In genomic region chr7:3721422-3721821, GRCh38 we compare ENCODE assay signal across 29 cellular contexts.
"Had no signal": no experiment of that assay in that cellular context is flagged by ENCODE, and none has a peak within 500 bp of the region (broad histone marks: within the 10 kb centered on the region; RNA-seq: fewer than 3 reads in every experiment).

No MANE protein-coding gene starts in this region.

- H3K4me3 ChIP-seq: left ventricle myocardium inferior, lung, neural progenitor cell, skin epidermis, tibial nerve, uterus had no signal

- H3K9me3 ChIP-seq: left ventricle myocardium inferior, neutrophil, tibial nerve, uterus had no signal

- H3K36me3 ChIP-seq: left ventricle myocardium inferior, neural progenitor cell, neutrophil, tibial nerve, uterus had no signal

- DNase-seq: hippocampal formation; kidney glomerular epithelial cell; left colon; left ventricle myocardium inferior; mesendoderm; naive B cell; natural killer cell; nephron progenitor cell; occipital lobe; right cardiac atrium; stimulated activated CD4-positive, alpha-beta T cell treated with anti-CD3 and anti-CD28 coated beads, Interleukin-12 subunit alpha, Interleukin-12 subunit beta, amount 100 ng/mL, for 4 hours; stimulated activated CD4-positive, alpha-beta T cell treated with anti-CD3 and anti-CD28 coated beads, Interleukin-15, amount 100 ng/mL, for 24 hours; stimulated activated CD4-positive, alpha-beta T cell treated with anti-CD3 and anti-CD28 coated beads, Interleukin-2, amount 100 ng/mL, for 24 hours; stimulated activated CD4-positive, alpha-beta T cell treated with anti-CD3 and anti-CD28 coated beads, Interleukin-4, amount 100 ng/mL, for 1 hour; stimulated activated naive CD4-positive, alpha-beta T cell treated with Interleukin-2 at 50 U/mL for 16 hours; stimulated activated naive CD8-positive, alpha-beta T cell treated with anti-CD3 and anti-CD28 coated beads, Interleukin-15, amount 100 ng/mL, for 72 hours; substantia nigra; uterus had no signal

- H3K9me3 Mint-ChIP-seq: mesothelial cell of epicardium; natural killer cell; nephron progenitor cell; neural progenitor cell; stimulated activated effector memory CD8-positive, alpha-beta T cell treated with anti-CD3 and anti-CD28 coated beads, Interleukin-12 subunit alpha, Interleukin-12 subunit beta, amount 100 ng/mL, for 72 hours; stimulated activated naive CD8-positive, alpha-beta T cell treated with anti-CD3 and anti-CD28 coated beads, Interleukin-15, amount 100 ng/mL, for 72 hours; type B pancreatic cell had no signal

- H3K4me1 Mint-ChIP-seq: natural killer cell; stimulated activated effector memory CD8-positive, alpha-beta T cell treated with anti-CD3 and anti-CD28 coated beads, Interleukin-12 subunit alpha, Interleukin-12 subunit beta, amount 100 ng/mL, for 72 hours; stimulated activated naive CD8-positive, alpha-beta T cell treated with anti-CD3 and anti-CD28 coated beads, Interleukin-15, amount 100 ng/mL, for 72 hours had no signal

- H3K27me3 Mint-ChIP-seq: progenitor cell of endocrine pancreas had no signal

- H3K27ac ChIP-seq: left ventricle myocardium inferior, neural progenitor cell, neutrophil, parathyroid adenoma, skin epidermis, uterus had no signal

- ATAC-seq: left colon, right cardiac atrium, sciatic nerve had no signal

- H3K36me3 Mint-ChIP-seq: mesothelial cell of epicardium; naive B cell; natural killer cell; neural progenitor cell; stimulated activated effector memory CD8-positive, alpha-beta T cell treated with anti-CD3 and anti-CD28 coated beads, Interleukin-12 subunit alpha, Interleukin-12 subunit beta, amount 100 ng/mL, for 72 hours had no signal

- H3K27ac Mint-ChIP-seq: mesothelial cell of epicardium; naive B cell; natural killer cell; nephron progenitor cell; stimulated activated effector memory CD8-positive, alpha-beta T cell treated with anti-CD3 and anti-CD28 coated beads, Interleukin-12 subunit alpha, Interleukin-12 subunit beta, amount 100 ng/mL, for 72 hours; type B pancreatic cell had no signal

- H3K9ac ChIP-seq: neural progenitor cell, parathyroid adenoma had no signal

- H3K4me3 Mint-ChIP-seq: mesothelial cell of epicardium; naive B cell; natural killer cell; nephron progenitor cell; neural progenitor cell; stimulated activated effector memory CD8-positive, alpha-beta T cell treated with anti-CD3 and anti-CD28 coated beads, Interleukin-12 subunit alpha, Interleukin-12 subunit beta, amount 100 ng/mL, for 72 hours; stimulated activated naive CD8-positive, alpha-beta T cell treated with anti-CD3 and anti-CD28 coated beads, Interleukin-15, amount 100 ng/mL, for 72 hours; type B pancreatic cell had no signal
